In the genomic region with DNA sequence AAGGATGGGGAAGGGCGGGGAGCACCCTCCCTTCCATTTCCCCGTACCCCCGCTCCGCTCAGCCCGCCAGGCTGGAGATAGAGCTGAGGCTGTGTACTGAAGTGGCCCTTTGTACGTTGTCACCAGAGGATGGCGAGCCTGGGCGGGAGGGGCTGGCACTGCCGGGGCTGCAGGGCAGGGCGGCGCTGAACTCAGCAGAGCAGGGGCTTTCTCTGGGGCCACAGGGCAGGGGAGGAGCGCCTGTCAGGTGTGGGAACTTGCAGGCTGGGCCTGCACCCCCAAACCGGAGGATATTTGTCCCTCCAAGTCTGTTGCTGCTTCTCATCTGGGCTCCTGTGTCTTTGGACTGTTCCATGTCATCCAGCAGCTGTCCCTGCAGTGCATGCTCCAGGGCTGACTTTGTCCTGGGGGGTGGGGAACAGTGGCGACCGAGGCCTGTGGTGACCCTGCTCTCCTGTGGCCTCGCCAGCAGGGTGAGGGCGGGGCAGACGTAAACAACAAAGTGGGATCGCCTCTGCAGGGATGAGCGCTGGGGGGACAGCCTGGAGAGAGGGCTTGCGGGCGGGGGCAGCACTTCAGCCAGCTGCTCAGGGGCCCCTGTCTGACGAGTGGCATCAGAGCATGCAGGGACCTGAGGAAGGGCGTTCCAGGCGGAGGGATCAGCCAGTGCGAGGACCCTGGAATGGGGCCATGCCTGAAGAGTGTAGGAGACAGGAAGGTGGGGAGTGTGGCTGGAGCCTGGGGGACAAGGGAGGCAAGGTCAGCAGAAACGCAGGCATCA, we compare ENCODE assay signal across 12 cellular contexts. TPM values are rescaled to one million over a fixed set of nuclear protein-coding genes. Genes with fewer than 3 reads are reported as not detected.
DNase-seq lines count a peak whose midpoint lies in the region; ATAC-seq and FAIRE-seq lines count a peak whose summit lies in the region.
"Had no signal": no experiment of that assay in that cellular context is flagged by ENCODE, and none has a peak within 500 bp of the region (broad histone marks: within the 10 kb centered on the region; RNA-seq: fewer than 3 reads in every experiment).

No MANE protein-coding gene starts in this region.

- peak overlapping the region; percentile 93 to 99 for H3K27ac ChIP-seq in small intestine (ENCODE audit: low read depth in 1 of 2, low read length in 1 of 2)
- H3K27ac ChIP-seq: A549 had no signal

- DNase-seq in NCI-H2171 treated with DMSO at 0.1 percent for 48 hours (lab: John Stamatoyannopoulos, UW) (peak; percentile 33), NCI-H2171 (lab: John Stamatoyannopoulos, UW) (no peak), SW480 (ENCODE audit: low spot score) (peak; percentile 50), left colon (no peak), small intestine (peak; percentile 83), iPS-NIHi7 (ENCODE audit: extremely low spot score) (no peak), OCI-M1 (lab: John Stamatoyannopoulos, UW) (no peak)
- DNase-seq: activated gamma-delta T cell, NCI-H1694 treated with DMSO at 0.1 percent for 48 hours, T-helper 17 cell had no signal

- FAIRE-seq in small intestine (lab: Jason Lieb, UNC): no peak
- FAIRE-seq: A549 had no signal

- no peaks in the 10 kb centered on the region for H3K9me3 ChIP-seq in small intestine (ENCODE audit: control insufficient read depth, low read depth)
- H3K9me3 ChIP-seq: A549 had no signal

- H3K36me3 ChIP-seq in small intestine (ENCODE audit: control insufficient read depth in 2 of 2, insufficient read depth in 2 of 2, low read length in 2 of 2): no peaks in the 10 kb centered on the region

- H3K4me3 ChIP-seq in small intestine (ENCODE audit: low read depth in 1 of 2, low read length in 2 of 2): peak overlapping the region in 1 of 2 donors; percentile 64
- H3K4me3 ChIP-seq: A549 had no signal

- peak; percentile 23 for ATAC-seq in left colon
- ATAC-seq in GM21360 (IDR thresholded peaks at IDR 0.05; ENCODE audit: unreplicated experiment): no peak
- ATAC-seq: A549, T-helper 17 cell had no signal

- no peaks in the 10 kb centered on the region for H3K27me3 ChIP-seq in small intestine (ENCODE audit: control insufficient read depth in 2 of 2, insufficient read depth in 2 of 2, low read length in 2 of 2)

- intact Hi-C loops in left colon (cut with DNase I, micrococcal nuclease): no loop called here

- WGBS in small intestine, 3 donors: 17 to 55% (median 49%) methylated on average over 24 to 27 of the region's 27 CpGs

- H3K4me1 ChIP-seq in small intestine (ENCODE audit: control insufficient read depth in 2 of 2, insufficient read depth in 1 of 2, low read depth in 1 of 2, low read length in 1 of 2): peaks cover 0 to 6% of the 10 kb centered on the region in 2 donors

RNA-seq across cellular contexts. Expression of gene MGAT3, which starts 13.1 kb away (rescaled TPM):
- 10 to 100 TPM in 1 of 2 donors, 1 to 10 TPM in 1; 5.6 to 10.7 TPM for total RNA-seq in left colon
- polyA plus RNA-seq in small intestine: 10 to 100 TPM; 11.1 to 21.6 (median 12.7) TPM

RNA-seq across cellular contexts. Expression of gene MIEF1, which starts 32.2 kb away (rescaled TPM):
- total RNA-seq in left colon: 10 to 100 TPM; 33.1 to 36.3 TPM
- 10 to 100 TPM; 12.2 to 22.1 (median 15.4) TPM for polyA plus RNA-seq in small intestine

RNA-seq across cellular contexts. Expression of gene ATF4, which starts 50.5 kb away (rescaled TPM):
- 100 to 1,000 TPM; 256 to 277 TPM for total RNA-seq in left colon
- 100 to 1,000 TPM; 471 to 709 (median 539) TPM for polyA plus RNA-seq in small intestine

Comparison
In these comparisons a context has a peak if more than half of its experiments do, and no peak if none do; other contexts are left out.
1. DNase-seq: peak in NCI-H2171 treated with DMSO at 0.1 percent for 48 hours (single experiment), SW480 (single experiment) and small intestine (single experiment); none in NCI-H2171 (single experiment), left colon (0 of 2), iPS-NIHi7 (single experiment) and OCI-M1 (single experiment).